In genomic region chr12:124625867-124626675, GRCh38 we compare ENCODE assay signal across 9 cellular contexts. TPM values are rescaled to one million over a fixed set of nuclear protein-coding genes. Genes with fewer than 3 reads are reported as not detected.
A peak's percentile ranks its signal among the peaks of the same experiment; 100 is the strongest.
DNase-seq lines count a peak whose midpoint lies in the region; ATAC-seq and TF ChIP-seq lines count a peak whose summit lies in the region.
"Had no signal": no experiment of that assay in that cellular context is flagged by ENCODE, and none has a peak within 500 bp of the region (broad histone marks: within the 10 kb centered on the region; RNA-seq: fewer than 3 reads in every experiment).

No MANE protein-coding gene starts in this region.

- no peak overlapping the region for H4K8ac ChIP-seq in neuronal stem cell (ENCODE audit: low read depth, low read length)

- peak overlapping the region; percentile 0 for H2BK5ac ChIP-seq in neuronal stem cell (ENCODE audit: low read length)

- H2BK12ac ChIP-seq in neuronal stem cell (ENCODE audit: low read length), result no peak overlapping the region

- no peak for TF ChIP-seq POLR2A in esophagus muscularis mucosa (IDR thresholded peaks at IDR 0.05; ENCODE audit: low read depth)

- no peak for TF ChIP-seq EP300 in esophagus muscularis mucosa (IDR thresholded peaks at IDR 0.05)

- H2AFZ ChIP-seq in neuronal stem cell (ENCODE audit: low read length), result no peak overlapping the region

- H3K79me1 ChIP-seq in neuronal stem cell (ENCODE audit: low read depth, low read length), result no peaks in the 10 kb centered on the region

- no peak overlapping the region for H4K91ac ChIP-seq in neuronal stem cell (ENCODE audit: low read depth, low read length, poor library complexity)

- H3K4me2 ChIP-seq in neuronal stem cell (ENCODE audit: insufficient read depth, low read length, poor library complexity, severe bottlenecking), result no peak overlapping the region

- 50% methylated on average over 14 of the region's 15 CpGs for WGBS in esophagus muscularis mucosa
- whole genome bisulfite sequencing in neuronal stem cell (ENCODE audit: extremely low coverage in 2 of 2, insufficient read length in 2 of 2, insufficient replicate concordance in 1 of 2), 2 donors, result no CpG with 5 or more reads among the region's 15 CpGs

- no peak overlapping the region for H3K9ac ChIP-seq in neuronal stem cell (ENCODE audit: low read depth, low read length, poor library complexity)

- peak overlapping the region; percentile 86 for H3K18ac ChIP-seq in neuronal stem cell (ENCODE audit: low read length)

- H3K4ac ChIP-seq in neuronal stem cell (ENCODE audit: low read length), result no peak overlapping the region

- H2BK120ac ChIP-seq in neuronal stem cell (ENCODE audit: low read depth, low read length), result no peak overlapping the region

- POLR2A ChIA-PET in RWPE1 (lab: Yijun Ruan, JAX; ENCODE audit: low non-redundant PET), result no interaction called here

- peak overlapping the region; percentile 75 for H3K14ac ChIP-seq in neuronal stem cell (ENCODE audit: low read length)

- H2AK5ac ChIP-seq in neuronal stem cell (ENCODE audit: low read depth, low read length), result peak overlapping the region; percentile 6

- DNase-seq in COLO829 (ENCODE audit: low spot score) (peak; percentile 50), RWPE1 (ENCODE audit: low spot score) (peak; percentile 77), esophagus muscularis mucosa (ENCODE audit: extremely low spot score) (peak; percentile 95), neuronal stem cell (ENCODE audit: low spot score) (no peak), NCI-H524 treated with DMSO at 0.1 percent for 48 hours (lab: John Stamatoyannopoulos, UW) (no peak), amygdala (lab: John Stamatoyannopoulos, UW) (no peak)
- DNase-seq: NCI-H446 had no signal

- H3K4me3 ChIP-seq in esophagus muscularis mucosa (peak overlapping the region in 1 of 4 donors; percentile 9), neuronal stem cell (ENCODE audit: low read length in 2 of 2) (no peak overlapping the region)

- CTCF ChIA-PET in RWPE1 (lab: Yijun Ruan, JAX), result interaction anchor here (0.6 kb wide), 1 partner anchor 11 kb away, joined by 3 read pairs; no protein-coding TSS in a partner anchor

- H3K36me3 ChIP-seq in esophagus muscularis mucosa, result no peaks in the 10 kb centered on the region
- H3K36me3 ChIP-seq in neuronal stem cell (replicated peaks in 1 of 2; ENCODE audit: control insufficient read depth in 2 of 2, insufficient read depth in 2 of 2, low read length in 2 of 2), result no peaks in the 10 kb centered on the region

- H3K27ac ChIP-seq in RWPE1 (peak overlapping the region; percentile 98), esophagus muscularis mucosa (replicated peaks in 1 of 4) (peak overlapping the region; percentile 71 to 84 (median 78)), neuronal stem cell (replicated peaks; ENCODE audit: low read length) (no peak overlapping the region)

- intact Hi-C loops in esophagus muscularis mucosa (cut with DNase I), result no loop called here

- H3K9me3 ChIP-seq in esophagus muscularis mucosa (peaks cover 0 to 6% (median 0%) of the 10 kb centered on the region in 4 donors), neuronal stem cell (replicated peaks in 1 of 2; ENCODE audit: control insufficient read depth in 2 of 2, insufficient read depth in 1 of 2, low read depth in 1 of 2, low read length in 2 of 2) (peaks cover 3 to 6% of the 10 kb centered on the region in 2 donors)

- H3K27me3 ChIP-seq in esophagus muscularis mucosa (no peaks in the 10 kb centered on the region), neuronal stem cell (ENCODE audit: control insufficient read depth in 3 of 3, insufficient read depth in 3 of 3, low read depth in 1 of 3, low read length in 3 of 3) (peaks cover 0 to 5% (median 0%) of the 10 kb centered on the region in 3 experiments)

- TF ChIP-seq CTCF in RWPE1 (conservative IDR thresholded peaks at IDR 0.05; ENCODE audit: low read depth), result no peak
- TF ChIP-seq CTCF in esophagus muscularis mucosa (IDR thresholded peaks at IDR 0.05), result no peak

- peak overlapping the region; percentile 46 for H2BK15ac ChIP-seq in neuronal stem cell (ENCODE audit: low read length)

- H3K23ac ChIP-seq in neuronal stem cell (ENCODE audit: low read depth, low read length, poor library complexity), result no peak overlapping the region

- H3K4me1 ChIP-seq in esophagus muscularis mucosa (peaks cover 43 to 54% (median 48%) of the 10 kb centered on the region in 4 donors), neuronal stem cell (ENCODE audit: control insufficient read depth in 2 of 2, insufficient read depth in 1 of 2, low read depth in 1 of 2, low read length in 2 of 2) (peaks cover 6 to 7% of the 10 kb centered on the region in 2 donors)

- no peak for ATAC-seq in HG02623 (IDR thresholded peaks at IDR 0.05; ENCODE audit: unreplicated experiment)
- no peak for ATAC-seq in HG03196 (IDR thresholded peaks at IDR 0.05; ENCODE audit: unreplicated experiment)

RNA-seq across cellular contexts. Expression of gene NCOR2, which starts 58.7 kb away (rescaled TPM):
- total RNA-seq in esophagus muscularis mucosa, result 100 to 1,000 TPM; 107 to 188 (median 131) TPM
- polyA plus RNA-seq in neuronal stem cell (2013, experiment 1 of 2), result 80.7 TPM
- 80.2 TPM for polyA plus RNA-seq in neuronal stem cell (2013, experiment 2 of 2)

Comparison
In these comparisons a context has a peak if more than half of its experiments do, and no peak if none do; other contexts are left out.
1. DNase-seq: peak in COLO829 (single experiment), RWPE1 (single experiment) and esophagus muscularis mucosa (single experiment); none in neuronal stem cell (single experiment), NCI-H524 treated with DMSO at 0.1 percent for 48 hours (single experiment) and amygdala (0 of 56).